In the genomic region with DNA sequence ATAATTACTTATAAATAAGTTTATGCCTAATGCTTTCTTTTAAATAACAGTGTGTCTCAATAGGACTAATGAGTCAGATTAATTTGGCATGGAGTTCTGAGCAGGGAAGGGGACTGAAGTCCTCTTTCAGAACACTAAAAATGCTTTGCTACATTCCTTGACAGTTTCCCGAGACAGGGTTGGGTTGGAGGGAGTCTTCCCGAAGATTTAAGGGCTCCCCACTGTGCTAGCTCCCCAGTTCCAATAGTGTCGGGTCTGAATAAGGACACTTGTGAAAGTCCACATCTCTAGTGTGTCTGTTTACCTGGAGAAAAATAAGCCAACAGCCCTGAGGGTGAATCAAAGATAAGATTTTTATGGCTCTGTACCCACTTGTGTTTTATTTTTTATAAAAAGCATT, we compare ENCODE assay signal across 25 cellular contexts. TPM values are rescaled to one million over a fixed set of nuclear protein-coding genes. Genes with fewer than 3 reads are reported as not detected.
DNase-seq lines count a peak whose midpoint lies in the region; ATAC-seq, FAIRE-seq and TF ChIP-seq lines count a peak whose summit lies in the region.
"Had no signal": no experiment of that assay in that cellular context is flagged by ENCODE, and none has a peak within 500 bp of the region (broad histone marks: within the 10 kb centered on the region; RNA-seq: fewer than 3 reads in every experiment).

No MANE protein-coding gene starts in this region.

- no peaks in the 10 kb centered on the region for H3K9me3 ChIP-seq in PC-9 (ENCODE audit: insufficient read depth, low read depth)
- no peaks in the 10 kb centered on the region for H3K9me3 ChIP-seq in K562 (replicated peaks; ENCODE audit: control insufficient read depth, insufficient read depth, low read depth, low read length)
- H3K9me3 ChIP-seq: A549; BE2C; BLaER1 treated with 17β-estradiol and CSF1 and Interleukin-3, amounts not matched to agents 10 nM and 100 nM had no signal

- H3F3A ChIP-seq in GM23338 (replicated peaks; ENCODE audit: low read depth) = no peaks in the 10 kb centered on the region
- H3F3A ChIP-seq in PC-9 (ENCODE audit: insufficient read depth, low read depth) = no peaks in the 10 kb centered on the region

- TF ChIP-seq EP300 in K562 (IDR thresholded peaks at IDR 0.05; ENCODE audit: low read length) = no peak

- no peak for FAIRE-seq in K562 (lab: Jason Lieb, UNC)
- FAIRE-seq: A549, D721Med, GM12891, GM18507 had no signal

- H3K4me3 ChIP-seq in GM23338 = no peak overlapping the region
- no peak overlapping the region for H3K4me3 ChIP-seq in PC-9
- H3K4me3 ChIP-seq in K562 = no peak overlapping the region
- H3K4me3 ChIP-seq in fibroblast of mammary gland (ENCODE audit: control insufficient read depth, low read depth, low read length) = no peak overlapping the region
- H3K4me3 ChIP-seq: A549; BLaER1 treated with 17β-estradiol and CSF1 and Interleukin-3, amounts not matched to agents 10 nM and 100 nM had no signal

- 6% methylated on average over 3 of the region's 3 CpGs for WGBS in K562 (ENCODE audit: insufficient coverage, low coverage, missing lambda C conversion rate)

- POLR2A ChIA-PET in PC-9 (lab: Charles Lee; ENCODE audit: unreplicated experiment) (no interaction called here), K562 (lab: Yijun Ruan, JAX) (interaction anchor here (1.3 kb wide), 1 partner anchor 10 kb away, joined by 3 read pairs; no protein-coding TSS in a partner anchor)
- POLR2A ChIA-PET in activated CD4-positive, alpha-beta T cell treated with anti-CD3 and anti-CD28 coated beads for 36 hours (lab: Charles Lee) = no interaction called here

- no peak for TF ChIP-seq POLR2A in K562 (conservative IDR thresholded peaks at IDR 0.05)

- in situ Hi-C loops in K562 (cut with MboI) = no loop called here

- H3K79me2 ChIP-seq in GM23338 (replicated peaks; ENCODE audit: insufficient read depth) (no peaks in the 10 kb centered on the region), PC-9 (ENCODE audit: low read depth) (no peaks in the 10 kb centered on the region), K562 (ENCODE audit: control insufficient read depth, insufficient read depth, low read length) (no peaks in the 10 kb centered on the region)

- DNase-seq in GM23338 (ENCODE audit: low spot score) = peak; percentile 50
- DNase-seq in PC-9 = no peak
- no peak for DNase-seq in K562 (ENCODE audit: extremely low read depth in 1 of 4, low spot score in 3 of 4)
- peak; percentile 7 for DNase-seq in fibroblast of mammary gland (ENCODE audit: low read depth)
- DNase-seq in DMS53 (lab: John Stamatoyannopoulos, UW) = no peak
- no peak for DNase-seq in osteocyte (ENCODE audit: extremely low spot score, unreplicated experiment)
- no peak for DNase-seq in stimulated activated effector memory CD8-positive, alpha-beta T cell treated with anti-CD3 and anti-CD28 coated beads, Interleukin-12 subunit alpha, Interleukin-12 subunit beta, amount 100 ng/mL, for 72 hours (ENCODE audit: low spot score in 2 of 2)
- no peak for DNase-seq in activated CD4-positive, alpha-beta T cell treated with anti-CD3 and anti-CD28 coated beads for 36 hours
- DNase-seq: 8988T; ACHN; AML-193; BE2C; CD4-positive, alpha-beta T cell; CD8-positive, alpha-beta memory T cell; DMS 273 treated with DMSO at 0.1 percent for 48 hours; DMS79 treated with DMSO at 0.1 percent for 48 hours; GF-D8; H9; HFFc6 had no signal

- CTCF ChIA-PET in PC-9 (lab: Charles Lee) = interaction anchor here (0.5 to 0.6 kb wide), 2 partner anchors 60 to 1913 kb away, joined by 3 to 4 read pairs; no protein-coding TSS in a partner anchor
- CTCF ChIA-PET in K562 (lab: Yijun Ruan, JAX; ENCODE audit: low intra/inter-chr PET ratio) = no interaction called here
- CTCF ChIA-PET in activated CD4-positive, alpha-beta T cell treated with anti-CD3 and anti-CD28 coated beads for 36 hours (lab: Charles Lee) = interaction anchor here (1.2 kb wide), 1 partner anchor 71 kb away, joined by 4 read pairs; no protein-coding TSS in a partner anchor

- H3K27me3 Mint-ChIP-seq in GM23338 (ENCODE audit: insufficient read depth, low read depth, poor library complexity) (no peaks in the 10 kb centered on the region), osteocyte (ENCODE audit: unreplicated experiment) (peaks cover 70% of the 10 kb centered on the region)
- H3K27me3 Mint-ChIP-seq in activated CD4-positive, alpha-beta T cell treated with anti-CD3 and anti-CD28 coated beads for 36 hours = peaks cover 45% of the 10 kb centered on the region

- H3K9me1 ChIP-seq in K562 (ENCODE audit: control insufficient read depth, insufficient read depth, low read length) = no peaks in the 10 kb centered on the region

- no peak overlapping the region for H3K4me3 Mint-ChIP-seq in GM23338
- H3K4me3 Mint-ChIP-seq in osteocyte (ENCODE audit: unreplicated experiment) = no peak overlapping the region
- no peak overlapping the region for H3K4me3 Mint-ChIP-seq in stimulated activated effector memory CD8-positive, alpha-beta T cell treated with anti-CD3 and anti-CD28 coated beads, Interleukin-12 subunit alpha, Interleukin-12 subunit beta, amount 100 ng/mL, for 72 hours
- no peak overlapping the region for H3K4me3 Mint-ChIP-seq in activated CD4-positive, alpha-beta T cell treated with anti-CD3 and anti-CD28 coated beads for 36 hours
- H3K4me3 Mint-ChIP-seq: CD4-positive, alpha-beta T cell; CD8-positive, alpha-beta memory T cell; H9; HFFc6 had no signal

- H3K9me3 Mint-ChIP-seq in GM23338 = no peaks in the 10 kb centered on the region; the same call in 2 of the 3 replicates
- H3K9me3 Mint-ChIP-seq in osteocyte (ENCODE audit: unreplicated experiment) = no peaks in the 10 kb centered on the region
- H3K9me3 Mint-ChIP-seq in stimulated activated effector memory CD8-positive, alpha-beta T cell treated with anti-CD3 and anti-CD28 coated beads, Interleukin-12 subunit alpha, Interleukin-12 subunit beta, amount 100 ng/mL, for 72 hours = no peaks in the 10 kb centered on the region
- H3K9me3 Mint-ChIP-seq in activated CD4-positive, alpha-beta T cell treated with anti-CD3 and anti-CD28 coated beads for 36 hours (ENCODE audit: low read depth) = peaks cover 2% of the 10 kb centered on the region
- H3K9me3 Mint-ChIP-seq: CD14-positive monocyte; CD4-positive, alpha-beta T cell; CD8-positive, alpha-beta memory T cell; H9; HFFc6 had no signal

- TF ChIP-seq CTCF in GM23338 (conservative IDR thresholded peaks at IDR 0.05; ENCODE audit: low read depth in 2 of 2) (no peak), PC-9 (conservative IDR thresholded peaks at IDR 0.05) (no peak), K562 (IDR thresholded peaks at IDR 0.05 in 2 of 3, conservative IDR thresholded peaks at IDR 0.05 in 1 of 3; ENCODE audit: insufficient read depth in 2 of 3, low read depth in 1 of 3, low read length in 3 of 3) (no peak), fibroblast of mammary gland (conservative IDR thresholded peaks at IDR 0.05; ENCODE audit: control insufficient read depth, insufficient read depth, low read depth, low read length) (no peak), osteocyte (IDR thresholded peaks at IDR 0.05) (no peak)

- no TSS peak for BruUV-seq in PC-9 (replicated peaks; lab: Mats Ljungman, UMichigan)
- BruUV-seq in K562 (replicated peaks; lab: Mats Ljungman, UMichigan) = no TSS peak

- H3K4me1 Mint-ChIP-seq in GM23338 (peaks cover 21% of the 10 kb centered on the region), osteocyte (ENCODE audit: unreplicated experiment) (peaks cover 5% of the 10 kb centered on the region)
- peaks cover 3% of the 10 kb centered on the region for H3K4me1 Mint-ChIP-seq in stimulated activated effector memory CD8-positive, alpha-beta T cell treated with anti-CD3 and anti-CD28 coated beads, Interleukin-12 subunit alpha, Interleukin-12 subunit beta, amount 100 ng/mL, for 72 hours
- peaks cover 2% of the 10 kb centered on the region for H3K4me1 Mint-ChIP-seq in activated CD4-positive, alpha-beta T cell treated with anti-CD3 and anti-CD28 coated beads for 36 hours

- H4K20me1 ChIP-seq in GM23338 (replicated peaks; ENCODE audit: insufficient read depth) (no peaks in the 10 kb centered on the region), PC-9 (ENCODE audit: insufficient read depth) (no peaks in the 10 kb centered on the region), K562 (replicated peaks; ENCODE audit: control insufficient read depth, insufficient read depth, low read length) (no peaks in the 10 kb centered on the region)
- H4K20me1 ChIP-seq: BLaER1 treated with 17β-estradiol and CSF1 and Interleukin-3, amounts not matched to agents 10 nM and 100 nM had no signal

- intact Hi-C loops in PC-9 (cut with micrococcal nuclease; ENCODE audit: unreplicated experiment) = no loop called here
- intact Hi-C loops in K562 (cut with micrococcal nuclease) = no loop called here
- intact Hi-C loops in activated CD4-positive, alpha-beta T cell treated with anti-CD3 and anti-CD28 coated beads for 36 hours (cut with DNase I, micrococcal nuclease) = no loop called here

- ATAC-seq in GM23338 = peak; percentile 72
- no peak; the same call in 2 of the 3 replicates for ATAC-seq in K562
- no peak for ATAC-seq in stimulated activated effector memory CD8-positive, alpha-beta T cell treated with anti-CD3 and anti-CD28 coated beads, Interleukin-12 subunit alpha, Interleukin-12 subunit beta, amount 100 ng/mL, for 72 hours
- no peak for ATAC-seq in activated CD4-positive, alpha-beta T cell treated with anti-CD3 and anti-CD28 coated beads for 36 hours
- ATAC-seq: A549 had no signal

- H3K36me3 ChIP-seq in GM23338 (ENCODE audit: insufficient read depth) (no peaks in the 10 kb centered on the region), PC-9 (ENCODE audit: low read depth) (no peaks in the 10 kb centered on the region), K562 (ENCODE audit: control insufficient read depth, insufficient read depth, low read length) (no peaks in the 10 kb centered on the region)
- H3K36me3 ChIP-seq: BE2C; BLaER1 treated with 17β-estradiol and CSF1 and Interleukin-3, amounts not matched to agents 10 nM and 100 nM had no signal

- no peak overlapping the region for H3K27ac ChIP-seq in GM23338 (ENCODE audit: low read depth)
- no peak overlapping the region for H3K27ac ChIP-seq in PC-9
- no peak overlapping the region for H3K27ac ChIP-seq in K562 (ENCODE audit: extremely low read depth, low read depth, low read length)
- H3K27ac ChIP-seq: A549; BLaER1 treated with 17β-estradiol and CSF1 and Interleukin-3, amounts not matched to agents 10 nM and 100 nM had no signal

- H3K4me2 ChIP-seq in GM23338 (peak overlapping the region; percentile 44; the same call in 1 of the 2 replicates), PC-9 (no peak overlapping the region), K562 (ENCODE audit: insufficient read depth, low read length) (no peak overlapping the region)
- H3K4me2 ChIP-seq: A549; BLaER1 treated with 17β-estradiol and CSF1 and Interleukin-3, amounts not matched to agents 10 nM and 100 nM had no signal

- H2AFZ ChIP-seq in GM23338 = peak overlapping the region; percentile 86
- H2AFZ ChIP-seq in PC-9 = peak overlapping the region; percentile 49; the same call in 1 of the 2 replicates
- 0 out of 2 replicates have a peak overlapping the region, but pooled peaks have one; percentile 65 for H2AFZ ChIP-seq in K562 (ENCODE audit: low read depth, low read length)

- no peak for TF ChIP-seq RAD21 in K562 (CRISPR knock-in tag; conservative IDR thresholded peaks at IDR 0.05 in 1 of 2, IDR thresholded peaks at IDR 0.05 in 1 of 2)

- H3K9me2 ChIP-seq in GM23338 (ENCODE audit: insufficient read depth) (no peaks in the 10 kb centered on the region), PC-9 (ENCODE audit: insufficient read depth) (no peaks in the 10 kb centered on the region; the same call in 1 of the 2 replicates)

- H3K27ac Mint-ChIP-seq in GM23338 (no peak overlapping the region), osteocyte (ENCODE audit: unreplicated experiment) (no peak overlapping the region)
- H3K27ac Mint-ChIP-seq in stimulated activated effector memory CD8-positive, alpha-beta T cell treated with anti-CD3 and anti-CD28 coated beads, Interleukin-12 subunit alpha, Interleukin-12 subunit beta, amount 100 ng/mL, for 72 hours = no peak overlapping the region
- no peak overlapping the region for H3K27ac Mint-ChIP-seq in activated CD4-positive, alpha-beta T cell treated with anti-CD3 and anti-CD28 coated beads for 36 hours
- H3K27ac Mint-ChIP-seq: CD14-positive monocyte; CD4-positive, alpha-beta T cell; CD8-positive, alpha-beta memory T cell; H9; HFFc6 had no signal

- peaks cover 15% of the 10 kb centered on the region for H3K4me1 ChIP-seq in GM23338 (ENCODE audit: insufficient read depth)
- H3K4me1 ChIP-seq in PC-9 (replicated peaks; ENCODE audit: insufficient read depth) = peaks cover 6% of the 10 kb centered on the region; the same call in 1 of the 2 replicates
- H3K4me1 ChIP-seq in K562 (replicated peaks in 1 of 2; ENCODE audit: control insufficient read depth in 2 of 2, insufficient read depth in 2 of 2, low read length in 2 of 2) = no peaks in the 10 kb centered on the region
- H3K4me1 ChIP-seq: BE2C had no signal

- H3K36me3 Mint-ChIP-seq in GM23338 (ENCODE audit: low read depth) (no peaks in the 10 kb centered on the region; the same call in 2 of the 3 replicates), osteocyte (ENCODE audit: unreplicated experiment) (no peaks in the 10 kb centered on the region)
- no peaks in the 10 kb centered on the region for H3K36me3 Mint-ChIP-seq in stimulated activated effector memory CD8-positive, alpha-beta T cell treated with anti-CD3 and anti-CD28 coated beads, Interleukin-12 subunit alpha, Interleukin-12 subunit beta, amount 100 ng/mL, for 72 hours
- peaks cover under 1% of the 10 kb centered on the region for H3K36me3 Mint-ChIP-seq in activated CD4-positive, alpha-beta T cell treated with anti-CD3 and anti-CD28 coated beads for 36 hours (ENCODE audit: low read depth)
- H3K36me3 Mint-ChIP-seq: CD14-positive monocyte had no signal

- no peaks in the 10 kb centered on the region for H3K27me3 ChIP-seq in GM23338 (ENCODE audit: insufficient read depth)
- peaks cover 23% of the 10 kb centered on the region; the same call in 1 of the 2 replicates for H3K27me3 ChIP-seq in PC-9 (ENCODE audit: insufficient read depth, low read depth)
- peaks cover 0 to 2% of the 10 kb centered on the region in 2 experiments; a peak in 2 of 5 replicates for H3K27me3 ChIP-seq in K562 (ENCODE audit: control insufficient read depth in 2 of 2, insufficient read depth in 2 of 2, low read length in 2 of 2)
- H3K27me3 ChIP-seq: BLaER1 treated with 17β-estradiol and CSF1 and Interleukin-3, amounts not matched to agents 10 nM and 100 nM had no signal

- no peak overlapping the region for H3K9ac ChIP-seq in K562 (ENCODE audit: insufficient read depth in 1 of 2, low read depth in 2 of 2, low read length in 2 of 2)
- H3K9ac ChIP-seq: BLaER1 treated with 17β-estradiol and CSF1 and Interleukin-3, amounts not matched to agents 10 nM and 100 nM had no signal

RNA-seq across cellular contexts. Expression of a gene that starts 41.8 kb away (rescaled TPM):
- total RNA-seq in GM23338 (2014; rRNA removed; shearing (Covaris generic)) = 168 and 179 TPM in 2 replicates
- polyA plus RNA-seq in GM23338 (2016; fragmentation: Nextera tagmentation; extraction: Ambion mirVana) (112 and 128 TPM in 2 replicates), K562 (2011; rRNA removed) (31.9 and 34.5 TPM in 2 replicates), K562 (2014; fragmentation: Illumina TruSeq; extraction: Trizol) (27.3 and 30.3 TPM in 2 replicates), K562 (2014; fragmentation: Nextera tagmentation; extraction: Ambion mirVana) (10 to 100 TPM in 1 of 2 experiments, 1 to 10 TPM in 1; 9.1 to 10.3 TPM), K562 (2014; rRNA removed) (19.6 and 23.3 TPM in 2 replicates)
- total RNA-seq in PC-9 (2021) (83.3 and 112 TPM in 2 replicates), K562 (2014; rRNA removed) (16.2 and 17.3 TPM in 2 replicates), K562 (2014; rRNA removed; fragmentation: Illumina TruSeq; extraction: Trizol) (25.7 and 30.9 TPM in 2 replicates), K562 (2015; rRNA removed; fragmentation: Illumina TruSeq; extraction: Trizol) (23.1 and 24.5 TPM in 2 replicates), K562 (2021) (21.3 and 23.8 TPM in 2 replicates), osteocyte (69.5 and 81.6 TPM in 2 replicates)
- total RNA-seq in K562 (2011; cell fraction: chromatin; rRNA removed; ENCODE audit: low replicate concordance) = 25.0 and 43.2 TPM in 2 replicates
- 34.5 and 36.0 TPM in 2 replicates for total RNA-seq in K562 (2011; cell fraction: nucleolus; rRNA removed)
- 37.9 and 51.6 TPM in 2 replicates for total RNA-seq in K562 (2011; cell fraction: nucleoplasm; rRNA removed)
- 16.3 and 17.6 TPM in 2 replicates for polyA plus RNA-seq in K562 (2011; cell fraction: cytosol; rRNA removed)
- polyA plus RNA-seq in K562 (2011; cell fraction: nucleus; rRNA removed) = 13.5 and 18.5 TPM in 2 replicates
- 23.0 and 31.8 TPM in 2 replicates for polyA plus RNA-seq in K562 (2012)
- polyA minus RNA-seq in K562 (2011; rRNA and poly(A)+ RNA removed) = 21.1 and 27.6 TPM in 2 replicates
- polyA minus RNA-seq in K562 (2011; cell fraction: cytosol; rRNA and poly(A)+ RNA removed) = 22.3 and 26.4 TPM in 2 replicates
- polyA minus RNA-seq in K562 (2011; cell fraction: nucleus; rRNA and poly(A)+ RNA removed) = 19.8 and 24.5 TPM in 2 replicates
- 10 to 100 TPM; 57.6 to 68.9 TPM for total RNA-seq in activated CD4-positive, alpha-beta T cell treated with anti-CD3 and anti-CD28 coated beads for 36 hours

Comparison
In these comparisons a context has a peak if more than half of its experiments do, and no peak if none do; other contexts are left out.
1. DNase-seq: peak in GM23338 (single experiment) and fibroblast of mammary gland (single experiment); none in PC-9 (0 of 2), K562 (0 of 4), DMS53 (single experiment), osteocyte (single experiment), stimulated activated effector memory CD8-positive, alpha-beta T cell treated with anti-CD3 and anti-CD28 coated beads, Interleukin-12 subunit alpha, Interleukin-12 subunit beta, amount 100 ng/mL, for 72 hours (0 of 2) and activated CD4-positive, alpha-beta T cell treated with anti-CD3 and anti-CD28 coated beads for 36 hours (single experiment).
2. Peak in every context shown above with its lines, with median percentiles within 50 percentile points of each other: H2AFZ ChIP-seq.